1 cellular context compared by ENCODE assay signal in genomic region chr1:209700671-209701070, GRCh38.
A peak's percentile ranks its signal among the peaks of the same experiment; 100 is the strongest.
TF ChIP-seq lines count a peak whose summit lies in the region.

No MANE protein-coding gene starts in this region.

TF ChIP-seq in liver, 16 proteins besides CTCF, POLR2A, EP300 and RAD21:
- TF ChIP-seq MAX (IDR thresholded peaks at IDR 0.05), result peak; percentile 14
- TF ChIP-seq RXRA (IDR thresholded peaks at IDR 0.05), result peak; percentile 64 to 81
- peak; percentile 2 for TF ChIP-seq YY1 (IDR thresholded peaks at IDR 0.05)
- TF ChIP-seq JUND (IDR thresholded peaks at IDR 0.05), result peak in 1 of 2 donors; percentile 18
- peak; percentile 84 to 90 for TF ChIP-seq HNF4A (conservative IDR thresholded peaks at IDR 0.05)
- peak; percentile 65 for TF ChIP-seq SP1 (IDR thresholded peaks at IDR 0.05)
